11 cellular contexts compared by ENCODE assay signal in genomic region chr1:9371391-9371935, GRCh38.
DNase-seq lines count a peak whose midpoint lies in the region; ATAC-seq, FAIRE-seq and TF ChIP-seq lines count a peak whose summit lies in the region.
"Had no signal": no experiment of that assay in that cellular context is flagged by ENCODE, and none has a peak within 500 bp of the region (broad histone marks: within the 10 kb centered on the region; RNA-seq: fewer than 3 reads in every experiment).

No MANE protein-coding gene starts in this region.

- H3K27ac Mint-ChIP-seq in GM23338 = no peak overlapping the region

- H3K4me3 Mint-ChIP-seq in GM23338 = no peak overlapping the region

- H3K9me3 ChIP-seq in colonic mucosa (no peaks in the 10 kb centered on the region), small intestine (ENCODE audit: control insufficient read depth, low read depth) (no peaks in the 10 kb centered on the region)

- H2AFZ ChIP-seq in GM23338 = no peak overlapping the region

- H3K27me3 Mint-ChIP-seq in GM23338 (ENCODE audit: insufficient read depth, low read depth, poor library complexity) = peaks cover 7% of the 10 kb centered on the region

- TF ChIP-seq CTCF in GM23338 (conservative IDR thresholded peaks at IDR 0.05; ENCODE audit: low read depth in 2 of 2) (no peak), colonic mucosa (IDR thresholded peaks at IDR 0.05) (no peak)

- H3K4me2 ChIP-seq in GM23338 = no peak overlapping the region
- H3K4me2 ChIP-seq: KMS-11 had no signal

- H3K9me3 Mint-ChIP-seq in GM23338 = no peaks in the 10 kb centered on the region

- H3K4me3 ChIP-seq in GM23338 (no peak overlapping the region), colonic mucosa (no peak overlapping the region), small intestine (ENCODE audit: low read depth in 1 of 2, low read length in 2 of 2) (no peak overlapping the region)

- H3K36me3 ChIP-seq in GM23338 (ENCODE audit: insufficient read depth) (no peaks in the 10 kb centered on the region), colonic mucosa (no peaks in the 10 kb centered on the region), small intestine (ENCODE audit: control insufficient read depth in 2 of 2, insufficient read depth in 2 of 2, low read length in 2 of 2) (peaks cover 4 to 11% of the 10 kb centered on the region in 2 donors)

- H3K27me3 ChIP-seq in GM23338 (ENCODE audit: insufficient read depth) (no peaks in the 10 kb centered on the region), colonic mucosa (no peaks in the 10 kb centered on the region), small intestine (ENCODE audit: control insufficient read depth in 2 of 2, insufficient read depth in 2 of 2, low read length in 2 of 2) (no peaks in the 10 kb centered on the region)

- WGBS in small intestine, 3 donors = 49 to 59% (median 59%) methylated on average over 15 of the region's 15 CpGs

- H3K79me2 ChIP-seq in GM23338 (replicated peaks; ENCODE audit: insufficient read depth) = no peaks in the 10 kb centered on the region

- no peaks in the 10 kb centered on the region for H3K36me3 Mint-ChIP-seq in GM23338 (ENCODE audit: low read depth)

- intact Hi-C loops in colonic mucosa (cut with DNase I) (no loop called here), left colon (cut with DNase I, micrococcal nuclease) (no loop called here)

- H3K9ac ChIP-seq in colonic mucosa (ENCODE audit: low read depth in 2 of 2, low read length in 2 of 2) = peak overlapping the region in 1 of 2 donors; percentile 42
- H3K9ac ChIP-seq: KMS-11 had no signal

- H4K20me1 ChIP-seq in GM23338 (replicated peaks; ENCODE audit: insufficient read depth) = no peaks in the 10 kb centered on the region

- H3F3A ChIP-seq in GM23338 (replicated peaks; ENCODE audit: low read depth) = no peaks in the 10 kb centered on the region

- FAIRE-seq in small intestine (lab: Jason Lieb, UNC) = no peak
- FAIRE-seq: keratinocyte had no signal

- ATAC-seq in GM23338 (peak; percentile 38), left colon (peak; percentile 53), GM21447 (IDR thresholded peaks at IDR 0.05; ENCODE audit: unreplicated experiment) (no peak)

- H3K4me1 Mint-ChIP-seq in GM23338 = peaks cover 14% of the 10 kb centered on the region

- H3K27ac ChIP-seq in GM23338 (ENCODE audit: low read depth) (no peak overlapping the region), colonic mucosa (peak overlapping the region; percentile 38), small intestine (ENCODE audit: low read depth in 1 of 2, low read length in 1 of 2) (peak overlapping the region; percentile 27 to 91)
- H3K27ac ChIP-seq: KMS-11 had no signal

- DNase-seq in GM23338 (ENCODE audit: low spot score) = peak; percentile 44
- DNase-seq in colonic mucosa = peak; percentile 33
- DNase-seq in left colon = peak; percentile 31 to 63
- peak; percentile 34 for DNase-seq in small intestine
- DNase-seq in amygdala (lab: John Stamatoyannopoulos, UW) = no peak
- no peak for DNase-seq in NCI-H69 (lab: John Stamatoyannopoulos, UW)
- no peak for DNase-seq in NK-92 (lab: John Stamatoyannopoulos, UW; ENCODE audit: unreplicated experiment)
- DNase-seq: H7 had no signal

- no peaks in the 10 kb centered on the region for H3K9me2 ChIP-seq in GM23338 (ENCODE audit: insufficient read depth)

- no peaks in the 10 kb centered on the region for H3K4me1 ChIP-seq in GM23338 (ENCODE audit: insufficient read depth)
- H3K4me1 ChIP-seq in colonic mucosa = peaks cover 13% of the 10 kb centered on the region
- H3K4me1 ChIP-seq in small intestine (ENCODE audit: control insufficient read depth in 2 of 2, insufficient read depth in 1 of 2, low read depth in 1 of 2, low read length in 1 of 2) = peaks cover 0 to 12% of the 10 kb centered on the region in 2 donors

TF ChIP-seq in GM23338, 12 proteins besides CTCF, POLR2A, EP300 and RAD21 (continues in another document):
- TF ChIP-seq ZNF331 (CRISPR knock-in tag; IDR thresholded peaks at IDR 0.05; ENCODE audit: low read depth) (no peak), POLR2AphosphoS5 (IDR thresholded peaks at IDR 0.05; ENCODE audit: low read depth) (no peak), JUNB (IDR thresholded peaks at IDR 0.05; ENCODE audit: unreplicated experiment) (no peak), CREB1 (CRISPR knock-in tag; IDR thresholded peaks at IDR 0.05; ENCODE audit: low read depth) (no peak), ZNF114 (CRISPR knock-in tag; IDR thresholded peaks at IDR 0.05) (no peak), ETS1 (IDR thresholded peaks at IDR 0.05) (no peak), EZH2phosphoT487 (IDR thresholded peaks at IDR 0.05; ENCODE audit: unreplicated experiment) (no peak)
- TF ChIP-seq, protein P1, sequence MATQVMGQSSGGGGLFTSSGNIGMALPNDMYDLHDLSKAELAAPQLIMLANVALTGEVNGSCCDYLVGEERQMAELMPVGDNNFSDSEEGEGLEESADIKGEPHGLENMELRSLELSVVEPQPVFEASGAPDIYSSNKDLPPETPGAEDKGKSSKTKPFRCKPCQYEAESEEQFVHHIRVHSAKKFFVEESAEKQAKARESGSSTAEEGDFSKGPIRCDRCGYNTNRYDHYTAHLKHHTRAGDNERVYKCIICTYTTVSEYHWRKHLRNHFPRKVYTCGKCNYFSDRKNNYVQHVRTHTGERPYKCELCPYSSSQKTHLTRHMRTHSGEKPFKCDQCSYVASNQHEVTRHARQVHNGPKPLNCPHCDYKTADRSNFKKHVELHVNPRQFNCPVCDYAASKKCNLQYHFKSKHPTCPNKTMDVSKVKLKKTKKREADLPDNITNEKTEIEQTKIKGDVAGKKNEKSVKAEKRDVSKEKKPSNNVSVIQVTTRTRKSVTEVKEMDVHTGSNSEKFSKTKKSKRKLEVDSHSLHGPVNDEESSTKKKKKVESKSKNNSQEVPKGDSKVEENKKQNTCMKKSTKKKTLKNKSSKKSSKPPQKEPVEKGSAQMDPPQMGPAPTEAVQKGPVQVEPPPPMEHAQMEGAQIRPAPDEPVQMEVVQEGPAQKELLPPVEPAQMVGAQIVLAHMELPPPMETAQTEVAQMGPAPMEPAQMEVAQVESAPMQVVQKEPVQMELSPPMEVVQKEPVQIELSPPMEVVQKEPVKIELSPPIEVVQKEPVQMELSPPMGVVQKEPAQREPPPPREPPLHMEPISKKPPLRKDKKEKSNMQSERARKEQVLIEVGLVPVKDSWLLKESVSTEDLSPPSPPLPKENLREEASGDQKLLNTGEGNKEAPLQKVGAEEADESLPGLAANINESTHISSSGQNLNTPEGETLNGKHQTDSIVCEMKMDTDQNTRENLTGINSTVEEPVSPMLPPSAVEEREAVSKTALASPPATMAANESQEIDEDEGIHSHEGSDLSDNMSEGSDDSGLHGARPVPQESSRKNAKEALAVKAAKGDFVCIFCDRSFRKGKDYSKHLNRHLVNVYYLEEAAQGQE (IDR thresholded peaks at IDR 0.05; ENCODE audit: unreplicated experiment) = no peak

Comparison
In these comparisons a context has a peak if more than half of its experiments do, and no peak if none do; other contexts are left out.
1. DNase-seq: peak in GM23338 (single experiment), colonic mucosa (single experiment), left colon (2 of 2) and small intestine (single experiment); none in amygdala (0 of 56), NCI-H69 (single experiment) and NK-92 (single experiment).